Comparison of ENCODE assay signal across 8 cellular contexts in genomic region chr12:104219908-104220404, GRCh38. TPM values are rescaled to one million over a fixed set of nuclear protein-coding genes. Genes with fewer than 3 reads are reported as not detected.
A peak's percentile ranks its signal among the peaks of the same experiment; 100 is the strongest.
DNase-seq lines count a peak whose midpoint lies in the region; ATAC-seq and TF ChIP-seq lines count a peak whose summit lies in the region.

No MANE protein-coding gene starts in this region.

- no peaks in the 10 kb centered on the region for H4K20me1 ChIP-seq in GM23338 (replicated peaks; ENCODE audit: insufficient read depth)

- H3K27ac Mint-ChIP-seq in HFFc6 (peak overlapping the region; percentile 100), GM23338 (no peak overlapping the region)
- H3K27ac Mint-ChIP-seq in activated T-helper 17 cell treated with anti-CD3 and anti-CD28 coated beads, Interleukin-2, amount 50 U/mL, for 72 hours = peak overlapping the region; percentile 76

- H3K79me2 ChIP-seq in GM23338 (replicated peaks; ENCODE audit: insufficient read depth) = no peaks in the 10 kb centered on the region

- H3K9me2 ChIP-seq in GM23338 (ENCODE audit: insufficient read depth) = no peaks in the 10 kb centered on the region

- intact Hi-C loops in Right ventricle myocardium superior (cut with DNase I) = loop anchor here (5.0 kb wide), 1 partner anchor 137 kb away; no protein-coding TSS in a partner anchor

- in situ Hi-C loops in GM13977 (cut with MboI; ENCODE audit: low pct_unique_long_range_greater_than_20kb, low sequenced_read_pairs, unreplicated experiment) = loop anchor here (25.0 kb wide), 1 partner anchor 642 kb away; no protein-coding TSS in a partner anchor

- H3K4me1 Mint-ChIP-seq in HFFc6 (ENCODE audit: low read depth) (peaks cover 78% of the 10 kb centered on the region), GM23338 (no peaks in the 10 kb centered on the region)
- peaks cover 19% of the 10 kb centered on the region for H3K4me1 Mint-ChIP-seq in activated T-helper 17 cell treated with anti-CD3 and anti-CD28 coated beads, Interleukin-2, amount 50 U/mL, for 72 hours

- DNase-seq in HFFc6 (peak; percentile 92), RWPE1 (ENCODE audit: low spot score) (peak; percentile 96), Right ventricle myocardium superior (no peak), NCI-H1048 (lab: John Stamatoyannopoulos, UW) (no peak), GM23338 (ENCODE audit: low spot score) (no peak), GM13977 (ENCODE audit: low spot score) (no peak)
- DNase-seq in stimulated activated CD4-positive, alpha-beta T cell treated with anti-CD3 and anti-CD28 coated beads, Interleukin-1b, Interleukin-23, amount 100 ng/mL, for 24 hours (ENCODE audit: low read depth in 4 of 4, low spot score in 1 of 4) = peak in 3 of 4 experiments; percentile 21 to 48 (median 25)

- peaks cover 5% of the 10 kb centered on the region; the same call in 1 of the 2 replicates for H3K4me1 ChIP-seq in GM23338 (ENCODE audit: insufficient read depth)

- H3K36me3 Mint-ChIP-seq in HFFc6 (ENCODE audit: low read depth) (peaks cover 9% of the 10 kb centered on the region; the same call in 1 of the 2 replicates), GM23338 (ENCODE audit: low read depth) (no peaks in the 10 kb centered on the region; the same call in 2 of the 3 replicates)
- H3K36me3 Mint-ChIP-seq in activated T-helper 17 cell treated with anti-CD3 and anti-CD28 coated beads, Interleukin-2, amount 50 U/mL, for 72 hours (ENCODE audit: low read depth) = no peaks in the 10 kb centered on the region

- H3K4me3 Mint-ChIP-seq in HFFc6 (peak overlapping the region; percentile 75), GM23338 (no peak overlapping the region)
- H3K4me3 Mint-ChIP-seq in activated T-helper 17 cell treated with anti-CD3 and anti-CD28 coated beads, Interleukin-2, amount 50 U/mL, for 72 hours = peak overlapping the region; percentile 54

- peak overlapping the region; percentile 92 for H3K27ac ChIP-seq in RWPE1
- H3K27ac ChIP-seq in GM23338 (ENCODE audit: low read depth) = no peak overlapping the region

- peak; percentile 82 for ATAC-seq in activated T-helper 17 cell treated with anti-CD3 and anti-CD28 coated beads, Interleukin-2, amount 50 U/mL, for 72 hours (replicated peaks)
- ATAC-seq in Right ventricle myocardium superior (ENCODE audit: poor library complexity) = peak; percentile 13
- no peak for ATAC-seq in GM23338

- POLR2A ChIA-PET in RWPE1 (lab: Yijun Ruan, JAX; ENCODE audit: low non-redundant PET) = interaction anchor here (1.8 kb wide), 1 partner anchor 68 kb away, joined by 11 read pairs; no protein-coding TSS in a partner anchor

- H3K27me3 Mint-ChIP-seq in HFFc6 (ENCODE audit: insufficient read depth) = no peaks in the 10 kb centered on the region
- no peaks in the 10 kb centered on the region for H3K27me3 Mint-ChIP-seq in activated T-helper 17 cell treated with anti-CD3 and anti-CD28 coated beads, Interleukin-2, amount 50 U/mL, for 72 hours
- H3K27me3 Mint-ChIP-seq in GM23338 (ENCODE audit: insufficient read depth, low read depth, poor library complexity) = peaks cover 15% of the 10 kb centered on the region

- H3K9me3 Mint-ChIP-seq in HFFc6 = no peaks in the 10 kb centered on the region
- H3K9me3 Mint-ChIP-seq in activated T-helper 17 cell treated with anti-CD3 and anti-CD28 coated beads, Interleukin-2, amount 50 U/mL, for 72 hours = no peaks in the 10 kb centered on the region
- no peaks in the 10 kb centered on the region for H3K9me3 Mint-ChIP-seq in GM23338

- H3K4me3 ChIP-seq in GM23338 = no peak overlapping the region

- H3K27me3 ChIP-seq in GM23338 (ENCODE audit: insufficient read depth) = peaks cover 17% of the 10 kb centered on the region

- CTCF ChIA-PET in RWPE1 (lab: Yijun Ruan, JAX) = interaction anchor here (0.5 to 0.8 kb wide), 4 partner anchors 15 to 109 kb away, joined by 3 to 4 read pairs (median 4); partner anchors contain the start of gene EID3

- no peak overlapping the region for H3K4me2 ChIP-seq in GM23338

- no peak overlapping the region for H2AFZ ChIP-seq in GM23338

- no peaks in the 10 kb centered on the region for H3F3A ChIP-seq in GM23338 (replicated peaks; ENCODE audit: low read depth)

- no peaks in the 10 kb centered on the region for H3K36me3 ChIP-seq in GM23338 (ENCODE audit: insufficient read depth)

- TF ChIP-seq CTCF in HFFc6 (IDR thresholded peaks at IDR 0.05) (no peak), RWPE1 (conservative IDR thresholded peaks at IDR 0.05; ENCODE audit: low read depth) (no peak), GM23338 (conservative IDR thresholded peaks at IDR 0.05; ENCODE audit: low read depth in 2 of 2) (no peak), GM13977 (IDR thresholded peaks at IDR 0.05; ENCODE audit: extremely low read depth, insufficient read depth, missing control alignments) (no peak)

TF ChIP-seq in GM23338, 12 proteins besides CTCF, POLR2A, EP300 and RAD21 (continues in another document):
- TF ChIP-seq STAT1 (IDR thresholded peaks at IDR 0.05; ENCODE audit: unreplicated experiment) = no peak
- TF ChIP-seq ETS1 (IDR thresholded peaks at IDR 0.05) = no peak
- no peak for TF ChIP-seq EZH2phosphoT487 (IDR thresholded peaks at IDR 0.05; ENCODE audit: unreplicated experiment)
- no peak for TF ChIP-seq JUNB (IDR thresholded peaks at IDR 0.05; ENCODE audit: unreplicated experiment)
- TF ChIP-seq NANOG (IDR thresholded peaks at IDR 0.05; ENCODE audit: borderline replicate concordance) = no peak
- TF ChIP-seq CREB1 (CRISPR knock-in tag; IDR thresholded peaks at IDR 0.05; ENCODE audit: low read depth) = no peak
- TF ChIP-seq ZNF114 (CRISPR knock-in tag; IDR thresholded peaks at IDR 0.05) = no peak
- no peak for TF ChIP-seq POLR2AphosphoS5 (IDR thresholded peaks at IDR 0.05; ENCODE audit: low read depth)

RNA-seq across cellular contexts. Expression of gene TXNRD1, which starts 4.4 kb away (rescaled TPM):
- 100 to 1,000 TPM; 468 to 851 (median 784) TPM for total RNA-seq in HFFc6 (2021; fragmentation: NEBNext Ultra II Directional; extraction: Animal tissue kit (Norgen Biotek cat#: 25700))
- 100 to 1,000 TPM in 1 of 2 donors, 10 to 100 TPM in 1; 69.2 to 119 TPM for total RNA-seq in activated T-helper 17 cell treated with anti-CD3 and anti-CD28 coated beads, Interleukin-2, amount 50 U/mL, for 72 hours
- 98.9 TPM for total RNA-seq in Right ventricle myocardium superior
- 127 and 135 TPM in 2 replicates for total RNA-seq in GM23338 (2014; rRNA removed; shearing (Covaris generic))
- 108 and 115 TPM in 2 replicates for polyA plus RNA-seq in GM23338 (2016; fragmentation: Nextera tagmentation; extraction: Ambion mirVana)

Comparison
In these comparisons a context has a peak if more than half of its experiments do, and no peak if none do; other contexts are left out.
1. DNase-seq: peak in HFFc6 (single experiment), RWPE1 (single experiment) and stimulated activated CD4-positive, alpha-beta T cell treated with anti-CD3 and anti-CD28 coated beads, Interleukin-1b, Interleukin-23, amount 100 ng/mL, for 24 hours (3 of 4); none in Right ventricle myocardium superior (single experiment), NCI-H1048 (single experiment), GM23338 (single experiment) and GM13977 (single experiment).